8 cellular contexts compared by ENCODE assay signal in genomic region chr6:129370268-129370916, GRCh38.
A peak's percentile ranks its signal among the peaks of the same experiment; 100 is the strongest.
DNase-seq lines count a peak whose midpoint lies in the region; ATAC-seq and TF ChIP-seq lines count a peak whose summit lies in the region.

No MANE protein-coding gene starts in this region.

- H3K27me3 ChIP-seq in RWPE2 (ENCODE audit: insufficient read depth, poor library complexity, severe bottlenecking) (no peaks in the 10 kb centered on the region), iPS DF 6.9 (ENCODE audit: control insufficient read depth, insufficient read depth, low read length) (no peaks in the 10 kb centered on the region)

- no peaks in the 10 kb centered on the region for H3K4me1 ChIP-seq in RWPE2 (ENCODE audit: insufficient read depth, poor library complexity, severe bottlenecking)
- H3K4me1 ChIP-seq in iPS DF 6.9 (ENCODE audit: control insufficient read depth, insufficient read depth, low read length): no peaks in the 10 kb centered on the region

- WGBS in iPS DF 6.9 (ENCODE audit: insufficient coverage, insufficient read length): no CpG with 5 or more reads among the region's 9 CpGs

- peak; percentile 85 for TF ChIP-seq CTCF in RWPE2 (IDR thresholded peaks at IDR 0.05; ENCODE audit: poor library complexity, severe bottlenecking)

- DNase-seq in NCI-H345 (lab: John Stamatoyannopoulos, UW) (peak; percentile 11), NCI-H345 treated with DMSO at 0.1 percent for 48 hours (lab: John Stamatoyannopoulos, UW; ENCODE audit: unreplicated experiment) (no peak), RWPE2 (ENCODE audit: low spot score) (no peak), amygdala (lab: John Stamatoyannopoulos, UW) (peak in 30 of 56 donors; percentile 0 to 77 (median 8)), iPS DF 6.9 (ENCODE audit: low read depth, low spot score) (peak; percentile 25)
- DNase-seq in stimulated activated CD4-positive, alpha-beta T cell treated with anti-CD3 and anti-CD28 coated beads, Interleukin-1b, Interleukin-23, amount 100 ng/mL, for 24 hours (ENCODE audit: low read depth in 4 of 4, low spot score in 1 of 4): peak; percentile 11 to 24 (median 16)

- H3K9me3 ChIP-seq in RWPE2 (ENCODE audit: severe bottlenecking) (no peaks in the 10 kb centered on the region), iPS DF 6.9 (ENCODE audit: control insufficient read depth, insufficient read depth, low read length) (no peaks in the 10 kb centered on the region)

- H3K4me3 ChIP-seq in RWPE2 (ENCODE audit: severe bottlenecking): no peak overlapping the region
- H3K4me3 ChIP-seq in iPS DF 6.9 (ENCODE audit: low read length): no peak overlapping the region

- H3K36me3 ChIP-seq in RWPE2 (ENCODE audit: low read depth) (no peaks in the 10 kb centered on the region), iPS DF 6.9 (ENCODE audit: control insufficient read depth, insufficient read depth, low read length) (no peaks in the 10 kb centered on the region)

- H3K27ac ChIP-seq in RWPE2 (ENCODE audit: poor library complexity, severe bottlenecking) (no peak overlapping the region), iPS DF 6.9 (ENCODE audit: low read length) (no peak overlapping the region)

- ATAC-seq in HG03432 (IDR thresholded peaks at IDR 0.05; ENCODE audit: unreplicated experiment): peak; percentile 77
- no peak for ATAC-seq in RWPE2 (ENCODE audit: low read depth)
- ATAC-seq in HG03108 (IDR thresholded peaks at IDR 0.05; ENCODE audit: unreplicated experiment): no peak

Comparison
In these comparisons a context has a peak if more than half of its experiments do, and no peak if none do; other contexts are left out.
1. DNase-seq: peak in NCI-H345 (single experiment), amygdala (30 of 56), iPS DF 6.9 (single experiment) and stimulated activated CD4-positive, alpha-beta T cell treated with anti-CD3 and anti-CD28 coated beads, Interleukin-1b, Interleukin-23, amount 100 ng/mL, for 24 hours (4 of 4); none in NCI-H345 treated with DMSO at 0.1 percent for 48 hours (single experiment) and RWPE2 (single experiment).